In genomic region chr6:31125162-31125561, GRCh38 we compare ENCODE assay signal across 14 cellular contexts. TPM values are rescaled to one million over a fixed set of nuclear protein-coding genes. Genes with fewer than 3 reads are reported as not detected.
DNase-seq lines count a peak whose midpoint lies in the region; ATAC-seq, FAIRE-seq and TF ChIP-seq lines count a peak whose summit lies in the region.
"Had no signal": no experiment of that assay in that cellular context is flagged by ENCODE, and none has a peak within 500 bp of the region (broad histone marks: within the 10 kb centered on the region; RNA-seq: fewer than 3 reads in every experiment).

No MANE protein-coding gene starts in this region.

- H3K9ac ChIP-seq in PC-3 (ENCODE audit: low read length) = peak overlapping the region; percentile 18; the same call in 1 of the 2 replicates
- H3K9ac ChIP-seq: BLaER1 had no signal

- peaks cover 44% of the 10 kb centered on the region for H3K4me1 Mint-ChIP-seq in nephron

- no peaks in the 10 kb centered on the region for H3F3A ChIP-seq in PC-3 (ENCODE audit: low read length, unreplicated experiment)

- 0 out of 2 replicates have a peak overlapping the region, but pooled peaks have one; percentile 10 for H2AFZ ChIP-seq in PC-3 (ENCODE audit: low read length)

- intact Hi-C loops in PC-3 (cut with micrococcal nuclease) = no loop called here

- H3K4me3 Mint-ChIP-seq in nephron = peak overlapping the region in 1 of 3 experiments; percentile 27
- H3K4me3 Mint-ChIP-seq: HFFc6 had no signal

- no peaks in the 10 kb centered on the region for H3K36me3 Mint-ChIP-seq in nephron (ENCODE audit: low read depth)
- H3K36me3 Mint-ChIP-seq: activated naive CD4-positive, alpha-beta T cell treated with anti-CD3 and anti-CD28 coated beads, Interleukin-2, amount 50 U/mL, for 72 hours had no signal

- POLR2A ChIA-PET in PC-3 (lab: Charles Lee; ENCODE audit: unreplicated experiment) = no interaction called here

- peaks cover 34% of the 10 kb centered on the region for H3K4me1 ChIP-seq in PC-3 (ENCODE audit: insufficient read depth, low read length)

- no peaks in the 10 kb centered on the region for H3K9me2 ChIP-seq in PC-3 (replicated peaks; ENCODE audit: low read length)

- no peak overlapping the region for H3K4me3 ChIP-seq in PC-3 (ENCODE audit: low read length)
- H3K4me3 ChIP-seq: BLaER1 had no signal

- H3K27me3 Mint-ChIP-seq in nephron (ENCODE audit: low read depth) = peaks cover 26% of the 10 kb centered on the region

- FAIRE-seq in GM12891 (lab: Jason Lieb, UNC) = no peak

- no peaks in the 10 kb centered on the region for H3K9me3 ChIP-seq in PC-3 (ENCODE audit: low read length)
- H3K9me3 ChIP-seq: BLaER1 had no signal

- H3K36me3 ChIP-seq in PC-3 (ENCODE audit: low read depth, low read length) = no peaks in the 10 kb centered on the region
- H3K36me3 ChIP-seq: BLaER1 had no signal

- peak overlapping the region; percentile 39 for H3K4me2 ChIP-seq in PC-3 (ENCODE audit: low read length)
- H3K4me2 ChIP-seq: BLaER1 had no signal

- no peak for TF ChIP-seq CTCF in PC-3 (conservative IDR thresholded peaks at IDR 0.05; ENCODE audit: low read depth, low read length)
- TF ChIP-seq CTCF in nephron (IDR thresholded peaks at IDR 0.05; ENCODE audit: unreplicated experiment in 3 of 3) = no peak

- peak overlapping the region; percentile 50 to 79 (median 71) for H3K27ac Mint-ChIP-seq in nephron
- H3K27ac Mint-ChIP-seq: HFFc6 had no signal

- ATAC-seq in PC-3 (peak; percentile 83), esophagus mucosa (peak; percentile 81)
- ATAC-seq: activated naive CD4-positive, alpha-beta T cell treated with anti-CD3 and anti-CD28 coated beads, Interleukin-2, amount 50 U/mL, for 72 hours had no signal

- H4K20me1 ChIP-seq in PC-3 (ENCODE audit: low read length) = no peaks in the 10 kb centered on the region
- H4K20me1 ChIP-seq: BLaER1 had no signal

- peak overlapping the region; percentile 61 for H3K27ac ChIP-seq in PC-3 (ENCODE audit: low read length)
- H3K27ac ChIP-seq in caudate nucleus (ENCODE audit: low read depth, low read length) = no peak overlapping the region
- H3K27ac ChIP-seq: BLaER1 had no signal

- H3K27me3 ChIP-seq in PC-3 (ENCODE audit: low read length) = no peaks in the 10 kb centered on the region
- H3K27me3 ChIP-seq: BLaER1 had no signal

- in situ Hi-C loops in Caki2 (cut with HindIII; ENCODE audit: low pct_unique_long_range_greater_than_20kb, low sequenced_read_pairs) = no loop called here

- no TSS peak for BruUV-seq in PC-3 (replicated peaks; lab: Mats Ljungman, UMichigan)

- H3K9me3 Mint-ChIP-seq in nephron = no peaks in the 10 kb centered on the region
- H3K9me3 Mint-ChIP-seq: activated naive CD4-positive, alpha-beta T cell treated with anti-CD3 and anti-CD28 coated beads, Interleukin-2, amount 50 U/mL, for 72 hours; HFFc6 had no signal

- TF ChIP-seq POLR2A in GM12891 (IDR thresholded peaks at IDR 0.05; ENCODE audit: low read depth, low read length) = no peak

- DNase-seq in Caki2 (ENCODE audit: low read depth) (peak; percentile 61), PC-3 (peak; percentile 87), GM12891 (ENCODE audit: insufficient read length, low spot score) (no peak), caudate nucleus (lab: John Stamatoyannopoulos, UW) (no peak), MV-4-11 (lab: John Stamatoyannopoulos, UW) (no peak)
- no peak for DNase-seq in stimulated activated CD4-positive, alpha-beta T cell treated with anti-CD3 and anti-CD28 coated beads, Interleukin-12 subunit alpha, Interleukin-12 subunit beta, amount 100 ng/mL, for 4 hours
- DNase-seq: HFFc6, T-helper 9 cell had no signal

- CTCF ChIA-PET in PC-3 (lab: Charles Lee) = interaction anchor here (0.6 kb wide), 1 partner anchor 73 kb away, joined by 3 read pairs; no protein-coding TSS in a partner anchor

- H3K79me2 ChIP-seq in PC-3 (ENCODE audit: low read length) = no peaks in the 10 kb centered on the region

TF ChIP-seq in GM12891, 5 proteins besides CTCF, POLR2A, EP300 and RAD21:
- no peak for TF ChIP-seq POLR2AphosphoS5 (IDR thresholded peaks at IDR 0.05; ENCODE audit: low read depth, low read length)
- no peak for TF ChIP-seq SPI1 (IDR thresholded peaks at IDR 0.05; ENCODE audit: low read depth, low read length)
- TF ChIP-seq TAF1 (IDR thresholded peaks at IDR 0.05; ENCODE audit: low read depth, low read length) = no peak
- TF ChIP-seq POU2F2 (IDR thresholded peaks at IDR 0.05; ENCODE audit: low read depth, low read length) = no peak
- no peak for TF ChIP-seq PAX5 (IDR thresholded peaks at IDR 0.05; ENCODE audit: insufficient read depth, low read length, severe bottlenecking)
TF ChIP-seq in GM12891: peak in this region for 0.

RNA-seq across cellular contexts. Expression of gene CDSN, which starts 4.9 kb away (rescaled TPM):
- not detected in 2 replicates for total RNA-seq in Caki2 (2014; rRNA removed; shearing (Covaris generic); ENCODE audit: low replicate concordance)
- total RNA-seq in PC-3 (2014; rRNA removed) = 0.55 and 0.81 TPM in 2 replicates
- 0.08 TPM for total RNA-seq in esophagus mucosa
- polyA plus RNA-seq in GM12891 (2012; ENCODE audit: low read depth, missing spikeins) = not detected
- total RNA-seq: activated naive CD4-positive, alpha-beta T cell treated with anti-CD3 and anti-CD28 coated beads, Interleukin-2, amount 50 U/mL, for 72 hours; HFFc6; osteocyte; subcutaneous adipose tissue had no signal

RNA-seq across cellular contexts. Expression of gene PSORS1C1, which starts 10.6 kb away (rescaled TPM):
- 0.20 and 1.8 TPM in 2 replicates for total RNA-seq in Caki2 (2014; rRNA removed; shearing (Covaris generic); ENCODE audit: low replicate concordance)
- total RNA-seq in PC-3 (2014; rRNA removed) (2.0 and 5.5 TPM in 2 replicates), esophagus mucosa (0.20 TPM)
- not detected for polyA plus RNA-seq in GM12891 (2012; ENCODE audit: low read depth, missing spikeins)

RNA-seq across cellular contexts. Expression of gene C6orf15, which starts 12.8 kb away (rescaled TPM):
- total RNA-seq in Caki2 (2014; rRNA removed; shearing (Covaris generic); ENCODE audit: low replicate concordance) = not detected in 2 replicates
- total RNA-seq in PC-3 (2014; rRNA removed) (not detected in 2 replicates), esophagus mucosa (not detected)
- not detected for polyA plus RNA-seq in GM12891 (2012; ENCODE audit: low read depth, missing spikeins)
- total RNA-seq: activated naive CD4-positive, alpha-beta T cell treated with anti-CD3 and anti-CD28 coated beads, Interleukin-2, amount 50 U/mL, for 72 hours; HFFc6; osteocyte; subcutaneous adipose tissue had no signal

RNA-seq across cellular contexts. Expression of gene PSORS1C2, which starts 13.7 kb away (rescaled TPM):
- not detected in 2 replicates for total RNA-seq in Caki2 (2014; rRNA removed; shearing (Covaris generic); ENCODE audit: low replicate concordance)
- total RNA-seq in PC-3 (2014; rRNA removed) = not detected in 2 replicates
- 0.40 TPM for total RNA-seq in esophagus mucosa
- not detected for polyA plus RNA-seq in GM12891 (2012; ENCODE audit: low read depth, missing spikeins)
- total RNA-seq: activated naive CD4-positive, alpha-beta T cell treated with anti-CD3 and anti-CD28 coated beads, Interleukin-2, amount 50 U/mL, for 72 hours; HFFc6; osteocyte; subcutaneous adipose tissue had no signal

RNA-seq across cellular contexts. Expression of gene CCHCR1, which starts 32.4 kb away (rescaled TPM):
- total RNA-seq in Caki2 (2014; rRNA removed; shearing (Covaris generic); ENCODE audit: low replicate concordance) = 130 and 142 TPM in 2 replicates
- total RNA-seq in PC-3 (2014; rRNA removed) (31.3 and 40.0 TPM in 2 replicates), esophagus mucosa (11.1 TPM)
- polyA plus RNA-seq in GM12891 (2012; ENCODE audit: low read depth, missing spikeins) = 28.3 TPM

Comparison
In these comparisons a context has a peak if more than half of its experiments do, and no peak if none do; other contexts are left out.
1. DNase-seq: peak in Caki2 (single experiment) and PC-3 (single experiment); none in GM12891 (single experiment), caudate nucleus (0 of 61), MV-4-11 (single experiment) and stimulated activated CD4-positive, alpha-beta T cell treated with anti-CD3 and anti-CD28 coated beads, Interleukin-12 subunit alpha, Interleukin-12 subunit beta, amount 100 ng/mL, for 4 hours (single experiment).